Comparison of ENCODE assay signal across 1 cellular context in genomic region chr2:238256111-238256510, GRCh38.
TF ChIP-seq lines count a peak whose summit lies in the region.

No MANE protein-coding gene starts in this region.

TF ChIP-seq in HepG2, 621 proteins besides CTCF, POLR2A, EP300 and RAD21:
- TF ChIP-seq MIXL1 (CRISPR knock-in tag; IDR thresholded peaks at IDR 0.05) (no peak), ZFP82 (CRISPR knock-in tag; IDR thresholded peaks at IDR 0.05; ENCODE audit: borderline replicate concordance) (no peak), ZBTB26 (CRISPR knock-in tag; IDR thresholded peaks at IDR 0.05; ENCODE audit: borderline replicate concordance) (0 out of 2 replicates have a peak, but pooled peaks have one; percentile 12), SMYD3 (CRISPR knock-in tag; IDR thresholded peaks at IDR 0.05) (no peak), FOXP4 (CRISPR knock-in tag; IDR thresholded peaks at IDR 0.05) (no peak), HNRNPUL1 (IDR thresholded peaks at IDR 0.05; ENCODE audit: low read depth, low read length) (no peak)
